9 cellular contexts compared by ENCODE assay signal in genomic region chr18:42028232-42028832, GRCh38.
DNase-seq lines count a peak whose midpoint lies in the region; ATAC-seq and TF ChIP-seq lines count a peak whose summit lies in the region.
"Had no signal": no experiment of that assay in that cellular context is flagged by ENCODE, and none has a peak within 500 bp of the region (broad histone marks: within the 10 kb centered on the region; RNA-seq: fewer than 3 reads in every experiment).

No MANE protein-coding gene starts in this region.

- no peak overlapping the region for H3K4me3 ChIP-seq in retinal pigment epithelial cell (ENCODE audit: low read length)

- CTCF ChIA-PET in activated B cell treated with CpG ODN at 0.5 μM for 24 hours (lab: Charles Lee) = interaction anchor here (0.6 to 2.5 kb wide), 17 partner anchors 9 to 86 kb away, joined by 3 to 22 read pairs (median 4); no protein-coding TSS in a partner anchor

- DNase-seq in SIG-M5 treated with dmso at 0.1 percent for 504 hours (lab: John Stamatoyannopoulos, UW; ENCODE audit: unreplicated experiment) (peak; percentile 34), SIG-M5 (lab: John Stamatoyannopoulos, UW) (no peak), activated B cell treated with CpG ODN at 0.5 μM for 24 hours (no peak), fibroblast of peridontal ligament (ENCODE audit: extremely low read depth) (peak; percentile 65), retinal pigment epithelial cell (ENCODE audit: low read depth) (no peak)
- DNase-seq: stimulated activated naive B cell treated with anti-CD40 and anti-IgM and Interleukin-4, amounts not matched to agents 10 μg/mL and 1 μg/mL and 100 μg/mL, for 72 hours had no signal

- peaks cover 49% of the 10 kb centered on the region for H3K36me3 Mint-ChIP-seq in activated B cell treated with CpG ODN at 0.5 μM for 24 hours (ENCODE audit: low read depth)

- intact Hi-C loops in activated B cell treated with CpG ODN at 0.5 μM for 24 hours (cut with micrococcal nuclease) = no loop called here

- H3K4me3 Mint-ChIP-seq in activated B cell treated with CpG ODN at 0.5 μM for 24 hours = no peak overlapping the region
- H3K4me3 Mint-ChIP-seq: stimulated activated naive B cell treated with anti-CD40 and anti-IgM and Interleukin-4, amounts not matched to agents 10 μg/mL and 1 μg/mL and 100 μg/mL, for 72 hours had no signal

- TF ChIP-seq POLR2A in GM18505 (IDR thresholded peaks at IDR 0.05; ENCODE audit: borderline replicate concordance, extremely low read depth, insufficient read depth, insufficient read length) = no peak

- H3K27ac Mint-ChIP-seq in activated B cell treated with CpG ODN at 0.5 μM for 24 hours = no peak overlapping the region
- H3K27ac Mint-ChIP-seq: stimulated activated naive B cell treated with anti-CD40 and anti-IgM and Interleukin-4, amounts not matched to agents 10 μg/mL and 1 μg/mL and 100 μg/mL, for 72 hours had no signal

- no peaks in the 10 kb centered on the region for H3K27me3 Mint-ChIP-seq in activated B cell treated with CpG ODN at 0.5 μM for 24 hours
- H3K27me3 Mint-ChIP-seq: stimulated activated naive B cell treated with anti-CD40 and anti-IgM and Interleukin-4, amounts not matched to agents 10 μg/mL and 1 μg/mL and 100 μg/mL, for 72 hours had no signal

- peak; percentile 40 for ATAC-seq in activated B cell treated with CpG ODN at 0.5 μM for 24 hours (ENCODE audit: low read depth)
- ATAC-seq in GM18505 (IDR thresholded peaks at IDR 0.05; ENCODE audit: unreplicated experiment) = no peak
- no peak for ATAC-seq in HG03342 (IDR thresholded peaks at IDR 0.05; ENCODE audit: unreplicated experiment)

- peak; percentile 91 for TF ChIP-seq CTCF in LNCAP (IDR thresholded peaks at IDR 0.05)
- peak; percentile 75 for TF ChIP-seq CTCF in activated B cell treated with CpG ODN at 0.5 μM for 24 hours (IDR thresholded peaks at IDR 0.05)
- TF ChIP-seq CTCF in retinal pigment epithelial cell (conservative IDR thresholded peaks at IDR 0.05; ENCODE audit: low read depth, low read length) = peak; percentile 93

- no peaks in the 10 kb centered on the region for H3K9me3 Mint-ChIP-seq in activated B cell treated with CpG ODN at 0.5 μM for 24 hours
- H3K9me3 Mint-ChIP-seq: stimulated activated naive B cell treated with anti-CD40 and anti-IgM and Interleukin-4, amounts not matched to agents 10 μg/mL and 1 μg/mL and 100 μg/mL, for 72 hours had no signal

- H3K4me1 Mint-ChIP-seq in activated B cell treated with CpG ODN at 0.5 μM for 24 hours = no peaks in the 10 kb centered on the region

- POLR2A ChIA-PET in activated B cell treated with CpG ODN at 0.5 μM for 24 hours (lab: Charles Lee) = no interaction called here

Comparison
In these comparisons a context has a peak if more than half of its experiments do, and no peak if none do; other contexts are left out.
1. DNase-seq: peak in SIG-M5 treated with dmso at 0.1 percent for 504 hours (single experiment) and fibroblast of peridontal ligament (single experiment); none in SIG-M5 (single experiment), activated B cell treated with CpG ODN at 0.5 μM for 24 hours (single experiment) and retinal pigment epithelial cell (single experiment).
2. Peak in every context shown above with its lines, with median percentiles within 50 percentile points of each other: CTCF ChIP-seq.